ENCODE assay signal across 7 cellular contexts in genomic region chr19:54465367-54466109, GRCh38. TPM values are rescaled to one million over a fixed set of nuclear protein-coding genes. Genes with fewer than 3 reads are reported as not detected.
DNase-seq lines count a peak whose midpoint lies in the region; ATAC-seq and TF ChIP-seq lines count a peak whose summit lies in the region.
"Had no signal": no experiment of that assay in that cellular context is flagged by ENCODE, and none has a peak within 500 bp of the region (broad histone marks: within the 10 kb centered on the region; RNA-seq: fewer than 3 reads in every experiment).

No MANE protein-coding gene starts in this region.

- H3K36me3 Mint-ChIP-seq in glutamatergic neuron (ENCODE audit: unreplicated experiment): no peaks in the 10 kb centered on the region
- H3K36me3 Mint-ChIP-seq in type B pancreatic cell: peaks cover 12% of the 10 kb centered on the region

- peaks cover 16% of the 10 kb centered on the region for H3K9me3 Mint-ChIP-seq in glutamatergic neuron (ENCODE audit: unreplicated experiment)
- no peaks in the 10 kb centered on the region for H3K9me3 Mint-ChIP-seq in type B pancreatic cell

- DNase-seq in Right ventricle myocardium superior: peak; percentile 59
- DNase-seq in Right ventricle myocardium inferior (ENCODE audit: missing footprints): no peak
- DNase-seq in glutamatergic neuron: no peak
- DNase-seq in type B pancreatic cell (ENCODE audit: extremely low spot score, unreplicated experiment): no peak
- DNase-seq in midbrain (lab: John Stamatoyannopoulos, UW): no peak

- H3K4me3 Mint-ChIP-seq in glutamatergic neuron (ENCODE audit: unreplicated experiment): peak overlapping the region; percentile 63
- peak overlapping the region; percentile 48 for H3K4me3 Mint-ChIP-seq in type B pancreatic cell

- intact Hi-C loops in Right ventricle myocardium superior (cut with DNase I) (no loop called here), Right ventricle myocardium inferior (cut with DNase I) (loop anchor here (10.0 kb wide), 1 partner anchor 601 kb away; the partner anchor contains the start of gene MYADM)

- no peak overlapping the region for H3K27ac Mint-ChIP-seq in glutamatergic neuron (ENCODE audit: unreplicated experiment)
- peak overlapping the region; percentile 74 for H3K27ac Mint-ChIP-seq in type B pancreatic cell

- H3K27me3 Mint-ChIP-seq in glutamatergic neuron (ENCODE audit: unreplicated experiment) (peaks cover 17% of the 10 kb centered on the region), type B pancreatic cell (peaks cover 19% of the 10 kb centered on the region)

- TF ChIP-seq CTCF in glutamatergic neuron (IDR thresholded peaks at IDR 0.05; ENCODE audit: partially characterized antibody, unreplicated experiment): no peak
- no peak for TF ChIP-seq CTCF in type B pancreatic cell (conservative IDR thresholded peaks at IDR 0.05)

- no peak for ATAC-seq in Right ventricle myocardium superior (ENCODE audit: poor library complexity)
- no peak for ATAC-seq in Right ventricle myocardium inferior
- ATAC-seq in HG02623 (IDR thresholded peaks at IDR 0.05; ENCODE audit: unreplicated experiment): no peak

- H3K4me1 Mint-ChIP-seq in glutamatergic neuron (ENCODE audit: low read depth, unreplicated experiment) (peaks cover 3% of the 10 kb centered on the region), type B pancreatic cell (ENCODE audit: unreplicated experiment) (peaks cover 30% of the 10 kb centered on the region)

RNA-seq across cellular contexts. Expression of gene LENG9, which starts 2.0 kb away (rescaled TPM):
- total RNA-seq in Right ventricle myocardium superior (1.1 TPM), Right ventricle myocardium inferior (1.8 TPM), glutamatergic neuron (ENCODE audit: unreplicated experiment) (4.7 TPM), type B pancreatic cell (ENCODE audit: low replicate concordance) (3.9 and 4.2 TPM in 2 replicates)

RNA-seq across cellular contexts. Expression of gene CDC42EP5, which starts 7.6 kb away (rescaled TPM):
- total RNA-seq in Right ventricle myocardium superior: 11.6 TPM
- 8.9 TPM for total RNA-seq in Right ventricle myocardium inferior
- total RNA-seq in glutamatergic neuron (ENCODE audit: unreplicated experiment): not detected
- total RNA-seq in type B pancreatic cell (ENCODE audit: low replicate concordance): 16.1 and 24.3 TPM in 2 replicates

RNA-seq across cellular contexts. Expression of gene LENG8, which starts 16.5 kb away (rescaled TPM):
- total RNA-seq in Right ventricle myocardium superior: 56.0 TPM
- 59.0 TPM for total RNA-seq in Right ventricle myocardium inferior
- 278 TPM for total RNA-seq in glutamatergic neuron (ENCODE audit: unreplicated experiment)
- 135 and 196 TPM in 2 replicates for total RNA-seq in type B pancreatic cell (ENCODE audit: low replicate concordance)

RNA-seq across cellular contexts. Expression of gene LAIR2, which starts 37.1 kb away (rescaled TPM):
- total RNA-seq in Right ventricle myocardium superior: not detected
- not detected for total RNA-seq in Right ventricle myocardium inferior
- total RNA-seq in glutamatergic neuron (ENCODE audit: unreplicated experiment): not detected
- total RNA-seq in type B pancreatic cell (ENCODE audit: low replicate concordance): not detected in 2 replicates
- total RNA-seq: M059J had no signal

RNA-seq across cellular contexts. Expression of gene TTYH1, which starts 50.3 kb away (rescaled TPM):
- total RNA-seq in Right ventricle myocardium superior (1.5 TPM), Right ventricle myocardium inferior (2.8 TPM), glutamatergic neuron (ENCODE audit: unreplicated experiment) (2.9 TPM), type B pancreatic cell (ENCODE audit: low replicate concordance) (8.7 and 50.7 TPM in 2 replicates)
- total RNA-seq: M059J had no signal
